Comparison of ENCODE assay signal across 14 cellular contexts in genomic region chr5:92560698-92561361, GRCh38.
DNase-seq lines count a peak whose midpoint lies in the region; ATAC-seq and TF ChIP-seq lines count a peak whose summit lies in the region.
"Had no signal": no experiment of that assay in that cellular context is flagged by ENCODE, and none has a peak within 500 bp of the region (broad histone marks: within the 10 kb centered on the region; RNA-seq: fewer than 3 reads in every experiment).

No MANE protein-coding gene starts in this region.

- no peak overlapping the region for H2AFZ ChIP-seq in mammary epithelial cell (ENCODE audit: low read depth, low read length)

- no peaks in the 10 kb centered on the region for H3K36me3 Mint-ChIP-seq in MCF 10A (ENCODE audit: insufficient read depth, unreplicated experiment)
- H3K36me3 Mint-ChIP-seq: activated naive CD8-positive, alpha-beta T cell treated with anti-CD3 and anti-CD28 coated beads, Interleukin-2, amount 10 ng/mL, durations not matched to agents 7 days and 5 days had no signal

- H3K4me1 Mint-ChIP-seq in MCF 10A (ENCODE audit: insufficient read depth, unreplicated experiment), result peaks cover 17% of the 10 kb centered on the region
- H3K4me1 Mint-ChIP-seq: activated naive CD8-positive, alpha-beta T cell treated with anti-CD3 and anti-CD28 coated beads, Interleukin-2, amount 10 ng/mL, durations not matched to agents 7 days and 5 days had no signal

- CTCF ChIA-PET in mammary epithelial cell (lab: Charles Lee; ENCODE audit: low non-redundant PET), result interaction anchor here (0.7 kb wide), 1 partner anchor 35 kb away, joined by 4 read pairs; no protein-coding TSS in a partner anchor
- CTCF ChIA-PET in MCF 10A (lab: Yijun Ruan, JAX), result interaction anchor here (0.5 to 0.7 kb wide), 3 partner anchors 16 to 241 kb away, joined by 3 to 4 read pairs (median 3); no protein-coding TSS in a partner anchor

- H3K9me3 ChIP-seq in mammary epithelial cell (replicated peaks; ENCODE audit: insufficient read depth, low read length) (no peaks in the 10 kb centered on the region), SK-N-MC (ENCODE audit: low read depth, low read length) (no peaks in the 10 kb centered on the region), tibial nerve (no peaks in the 10 kb centered on the region), ovary (no peaks in the 10 kb centered on the region)
- H3K9me3 ChIP-seq: thoracic aorta had no signal

- 64% methylated on average over 4 of the region's 4 CpGs for WGBS in mammary epithelial cell (ENCODE audit: low coverage, missing lambda C conversion rate)
- 18 to 25% methylated on average over 4 of the region's 4 CpGs for WGBS in tibial nerve, 2 donors
- WGBS in ovary, 3 donors, result 88 to 89% (median 88%) methylated on average over 4 of the region's 4 CpGs

- H3K27me3 Mint-ChIP-seq in MCF 10A (ENCODE audit: insufficient read depth, unreplicated experiment), result no peaks in the 10 kb centered on the region
- H3K27me3 Mint-ChIP-seq: activated naive CD8-positive, alpha-beta T cell treated with anti-CD3 and anti-CD28 coated beads, Interleukin-2, amount 10 ng/mL, durations not matched to agents 7 days and 5 days had no signal

- no peak overlapping the region for H3K27ac Mint-ChIP-seq in MCF 10A (ENCODE audit: low read depth, unreplicated experiment)
- H3K27ac Mint-ChIP-seq: activated CD8-positive, alpha-beta T cell treated with anti-CD3 and anti-CD28 coated beads, Interleukin-2, amount 10 ng/mL, durations not matched to agents 7 days and 5 days; activated naive CD8-positive, alpha-beta T cell treated with anti-CD3 and anti-CD28 coated beads, Interleukin-2, amount 10 ng/mL, durations not matched to agents 7 days and 5 days had no signal

- H3K27me3 ChIP-seq in mammary epithelial cell (ENCODE audit: insufficient read depth, low read length), result no peaks in the 10 kb centered on the region
- H3K27me3 ChIP-seq in tibial nerve, result no peaks in the 10 kb centered on the region
- no peaks in the 10 kb centered on the region for H3K27me3 ChIP-seq in ovary

- peaks cover 15% of the 10 kb centered on the region for H3K4me1 ChIP-seq in mammary epithelial cell (ENCODE audit: insufficient read depth, low read length)
- peaks cover 0 to 37% (median 5%) of the 10 kb centered on the region in 4 donors for H3K4me1 ChIP-seq in tibial nerve
- H3K4me1 ChIP-seq in ovary (ENCODE audit: insufficient read depth), result no peaks in the 10 kb centered on the region

- no peak overlapping the region for H3K4me3 Mint-ChIP-seq in MCF 10A (ENCODE audit: unreplicated experiment)
- H3K4me3 Mint-ChIP-seq: activated CD8-positive, alpha-beta T cell treated with anti-CD3 and anti-CD28 coated beads, Interleukin-2, amount 10 ng/mL, durations not matched to agents 7 days and 5 days; activated naive CD8-positive, alpha-beta T cell treated with anti-CD3 and anti-CD28 coated beads, Interleukin-2, amount 10 ng/mL, durations not matched to agents 7 days and 5 days had no signal

- H3K36me3 ChIP-seq in mammary epithelial cell (ENCODE audit: insufficient read depth, low read length) (no peaks in the 10 kb centered on the region), SK-N-MC (ENCODE audit: insufficient read depth, low read length) (no peaks in the 10 kb centered on the region), tibial nerve (no peaks in the 10 kb centered on the region), ovary (no peaks in the 10 kb centered on the region)
- H3K36me3 ChIP-seq: thoracic aorta had no signal

- in situ Hi-C loops in mammary epithelial cell (cut with MboI; ENCODE audit: low sequenced_read_pairs in 2 of 2), result no loop called here
- in situ Hi-C loops in KBM-7 (cut with MboI; ENCODE audit: low pct_unique_long_range_greater_than_20kb, low sequenced_read_pairs), result no loop called here

- DNase-seq in mammary epithelial cell, result no peak
- DNase-seq in MCF 10A (ENCODE audit: unreplicated experiment), result no peak
- DNase-seq in SK-N-MC (ENCODE audit: low read depth, low spot score), result peak; percentile 77
- DNase-seq in fibroblast of the conjunctiva (ENCODE audit: low read depth), result peak; percentile 76
- no peak for DNase-seq in tibial nerve (ENCODE audit: low spot score in 2 of 2)
- DNase-seq in KBM-7, result no peak
- DNase-seq in ovary, result no peak
- DNase-seq: activated CD8-positive, alpha-beta T cell treated with anti-CD3 and anti-CD28 coated beads, Interleukin-2, amount 10 ng/mL, durations not matched to agents 7 days and 5 days; activated naive CD8-positive, alpha-beta T cell treated with anti-CD3 and anti-CD28 coated beads, Interleukin-2, amount 10 ng/mL, durations not matched to agents 7 days and 5 days; left colon; NCI-H524 treated with DMSO at 0.1 percent for 48 hours; SW 1271 had no signal

- BruUV-seq in mammary epithelial cell (replicated peaks; lab: Mats Ljungman, UMichigan), result no TSS peak
- BruUV-seq in MCF 10A (replicated peaks; lab: Mats Ljungman, UMichigan), result no TSS peak

- H3K4me3 ChIP-seq in mammary epithelial cell (replicated peaks in 1 of 3; ENCODE audit: insufficient read depth in 1 of 3, low read depth in 2 of 3, low read length in 3 of 3), result no peak overlapping the region
- H3K4me3 ChIP-seq in SK-N-MC, result peak overlapping the region; percentile 79
- peak overlapping the region in 1 of 4 donors; percentile 14 for H3K4me3 ChIP-seq in tibial nerve
- no peak overlapping the region for H3K4me3 ChIP-seq in ovary
- H3K4me3 ChIP-seq: thoracic aorta had no signal

- peaks cover 6% of the 10 kb centered on the region for H3K9me3 Mint-ChIP-seq in MCF 10A (ENCODE audit: unreplicated experiment)

- no peak for TF ChIP-seq CTCF in mammary epithelial cell (conservative IDR thresholded peaks at IDR 0.05 in 1 of 2, IDR thresholded peaks at IDR 0.05 in 1 of 2; ENCODE audit: extremely low read depth in 1 of 2, insufficient read depth in 1 of 2, low read depth in 1 of 2, low read length in 2 of 2)
- TF ChIP-seq CTCF in MCF 10A (IDR thresholded peaks at IDR 0.05; ENCODE audit: unreplicated experiment), result no peak
- no peak for TF ChIP-seq CTCF in tibial nerve (IDR thresholded peaks at IDR 0.05)
- TF ChIP-seq CTCF in ovary (IDR thresholded peaks at IDR 0.05), result no peak

- TF ChIP-seq EP300 in tibial nerve (IDR thresholded peaks at IDR 0.05) (no peak), ovary (IDR thresholded peaks at IDR 0.05) (no peak)

- H3K79me2 ChIP-seq in mammary epithelial cell (ENCODE audit: insufficient read depth, low read length), result no peaks in the 10 kb centered on the region

- dilution Hi-C loops in mammary epithelial cell (cut with HindIII; ENCODE audit: low sequenced_read_pairs), result no loop called here

- intact Hi-C loops in mammary epithelial cell (cut with micrococcal nuclease), result no loop called here
- intact Hi-C loops in MCF 10A (cut with micrococcal nuclease), result no loop called here
- intact Hi-C loops in ovary (cut with DNase I), result no loop called here

- TF ChIP-seq POLR2A in tibial nerve (IDR thresholded peaks at IDR 0.05) (no peak), ovary (IDR thresholded peaks at IDR 0.05) (no peak)

- ATAC-seq in HG03439 (IDR thresholded peaks at IDR 0.05; ENCODE audit: unreplicated experiment), result no peak
- ATAC-seq: activated CD8-positive, alpha-beta T cell treated with anti-CD3 and anti-CD28 coated beads, Interleukin-2, amount 10 ng/mL, durations not matched to agents 7 days and 5 days; left colon had no signal

- no peak overlapping the region for H3K27ac ChIP-seq in mammary epithelial cell (ENCODE audit: insufficient read depth, low read depth, low read length)
- H3K27ac ChIP-seq in SK-N-MC, result peak overlapping the region; percentile 100
- peak overlapping the region in 3 of 4 donors; percentile 14 to 69 (median 68) for H3K27ac ChIP-seq in tibial nerve
- H3K27ac ChIP-seq in ovary, result no peak overlapping the region
- H3K27ac ChIP-seq: thoracic aorta had no signal

- H3K9ac ChIP-seq in mammary epithelial cell (ENCODE audit: insufficient read depth, low read length) (no peak overlapping the region), SK-N-MC (ENCODE audit: insufficient read length) (peak overlapping the region; percentile 76)

- POLR2A ChIA-PET in MCF 10A (lab: Yijun Ruan, JAX), result no interaction called here

- H4K20me1 ChIP-seq in mammary epithelial cell (ENCODE audit: insufficient read depth, low read length), result no peaks in the 10 kb centered on the region

- H3K4me2 ChIP-seq in mammary epithelial cell (ENCODE audit: insufficient read depth, low read depth, low read length), result peak overlapping the region; percentile 14

Comparison
In these comparisons a context has a peak if more than half of its experiments do, and no peak if none do; other contexts are left out.
1. DNase-seq: peak in SK-N-MC (single experiment) and fibroblast of the conjunctiva (single experiment); none in mammary epithelial cell (single experiment), MCF 10A (single experiment), tibial nerve (0 of 2), KBM-7 (single experiment) and ovary (0 of 5).
2. H3K27ac ChIP-seq: peak in SK-N-MC (single experiment) and tibial nerve (3 of 4); none in mammary epithelial cell (single experiment) and ovary (0 of 2).